In the genomic region with DNA sequence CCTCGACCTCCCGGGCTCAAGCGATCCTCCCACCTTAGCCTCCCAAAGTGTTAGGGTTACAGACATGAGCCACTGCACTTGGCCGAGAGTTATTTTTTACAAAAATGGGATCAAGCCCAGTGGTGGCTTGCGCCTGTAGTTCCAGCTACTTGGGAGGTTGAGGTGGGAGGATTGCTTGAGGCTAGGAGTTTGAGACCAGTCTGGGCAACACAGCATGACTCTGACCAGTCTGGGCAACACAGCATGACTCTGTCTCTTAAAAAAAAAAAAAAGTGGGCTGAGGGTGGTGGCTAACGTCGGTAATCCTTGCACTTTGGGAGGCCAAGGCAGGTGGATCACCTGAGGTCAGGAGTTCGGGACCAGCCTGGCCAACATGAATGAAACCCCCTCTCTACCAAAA, we compare ENCODE assay signal across 3 cellular contexts.
A peak's percentile ranks its signal among the peaks of the same experiment; 100 is the strongest.
TF ChIP-seq lines count a peak whose summit lies in the region.

No MANE protein-coding gene starts in this region.

TF ChIP-seq in HEK293T, 16 proteins besides CTCF, POLR2A, EP300 and RAD21:
- TF ChIP-seq ZNF384 (IDR thresholded peaks at IDR 0.05) = peak; percentile 49; the same call in 1 of the 2 replicates

TF ChIP-seq in WTC11, 78 proteins besides CTCF, POLR2A, EP300 and RAD21:
- 0 out of 2 replicates have a peak, but pooled peaks have one; percentile 37 for TF ChIP-seq ZNF121 (CRISPR knock-in tag; IDR thresholded peaks at IDR 0.05)

TF ChIP-seq in HepG2, 621 proteins besides CTCF, POLR2A, EP300 and RAD21:
- TF ChIP-seq, protein P1, sequence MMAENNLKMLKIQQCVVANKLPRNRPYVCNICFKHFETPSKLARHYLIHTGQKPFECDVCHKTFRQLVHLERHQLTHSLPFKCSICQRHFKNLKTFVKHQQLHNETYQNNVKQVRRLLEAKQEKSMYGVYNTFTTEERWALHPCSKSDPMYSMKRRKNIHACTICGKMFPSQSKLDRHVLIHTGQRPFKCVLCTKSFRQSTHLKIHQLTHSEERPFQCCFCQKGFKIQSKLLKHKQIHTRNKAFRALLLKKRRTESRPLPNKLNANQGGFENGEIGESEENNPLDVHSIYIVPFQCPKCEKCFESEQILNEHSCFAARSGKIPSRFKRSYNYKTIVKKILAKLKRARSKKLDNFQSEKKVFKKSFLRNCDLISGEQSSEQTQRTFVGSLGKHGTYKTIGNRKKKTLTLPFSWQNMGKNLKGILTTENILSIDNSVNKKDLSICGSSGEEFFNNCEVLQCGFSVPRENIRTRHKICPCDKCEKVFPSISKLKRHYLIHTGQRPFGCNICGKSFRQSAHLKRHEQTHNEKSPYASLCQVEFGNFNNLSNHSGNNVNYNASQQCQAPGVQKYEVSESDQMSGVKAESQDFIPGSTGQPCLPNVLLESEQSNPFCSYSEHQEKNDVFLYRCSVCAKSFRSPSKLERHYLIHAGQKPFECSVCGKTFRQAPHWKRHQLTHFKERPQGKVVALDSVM (CRISPR knock-in tag; IDR thresholded peaks at IDR 0.05) = peak; percentile 80
- peak; percentile 53; the same call in 1 of the 2 replicates for TF ChIP-seq ZNF121 (CRISPR knock-in tag; IDR thresholded peaks at IDR 0.05)
